Comparison of ENCODE assay signal across 1 cellular context in the genomic region with DNA sequence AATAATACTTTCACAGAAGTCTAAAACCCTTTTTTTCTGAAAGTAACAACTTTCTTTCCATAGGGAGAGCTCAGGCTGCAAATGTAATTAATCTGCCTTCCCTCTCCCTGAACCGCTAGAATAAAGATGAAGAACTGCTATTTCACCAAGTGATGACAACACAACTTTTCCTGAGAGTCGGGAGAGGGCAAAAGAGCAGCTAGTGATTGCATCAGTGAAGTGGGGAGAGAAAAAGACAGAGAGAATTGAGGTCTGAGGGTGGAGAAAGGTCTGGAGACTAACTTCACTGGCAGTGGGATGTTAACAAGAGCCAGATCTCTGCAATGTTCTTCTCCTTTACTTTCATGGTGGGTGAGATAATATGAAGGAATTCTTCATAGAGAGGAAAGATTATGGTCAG.
TF ChIP-seq lines count a peak whose summit lies in the region.

No MANE protein-coding gene starts in this region.

TF ChIP-seq in SK-N-SH treated with all-trans-retinoic acid at 6 μM for 48 hours, 23 proteins besides CTCF, POLR2A, EP300 and RAD21 (continued from another document):
- TF ChIP-seq, protein P1, sequence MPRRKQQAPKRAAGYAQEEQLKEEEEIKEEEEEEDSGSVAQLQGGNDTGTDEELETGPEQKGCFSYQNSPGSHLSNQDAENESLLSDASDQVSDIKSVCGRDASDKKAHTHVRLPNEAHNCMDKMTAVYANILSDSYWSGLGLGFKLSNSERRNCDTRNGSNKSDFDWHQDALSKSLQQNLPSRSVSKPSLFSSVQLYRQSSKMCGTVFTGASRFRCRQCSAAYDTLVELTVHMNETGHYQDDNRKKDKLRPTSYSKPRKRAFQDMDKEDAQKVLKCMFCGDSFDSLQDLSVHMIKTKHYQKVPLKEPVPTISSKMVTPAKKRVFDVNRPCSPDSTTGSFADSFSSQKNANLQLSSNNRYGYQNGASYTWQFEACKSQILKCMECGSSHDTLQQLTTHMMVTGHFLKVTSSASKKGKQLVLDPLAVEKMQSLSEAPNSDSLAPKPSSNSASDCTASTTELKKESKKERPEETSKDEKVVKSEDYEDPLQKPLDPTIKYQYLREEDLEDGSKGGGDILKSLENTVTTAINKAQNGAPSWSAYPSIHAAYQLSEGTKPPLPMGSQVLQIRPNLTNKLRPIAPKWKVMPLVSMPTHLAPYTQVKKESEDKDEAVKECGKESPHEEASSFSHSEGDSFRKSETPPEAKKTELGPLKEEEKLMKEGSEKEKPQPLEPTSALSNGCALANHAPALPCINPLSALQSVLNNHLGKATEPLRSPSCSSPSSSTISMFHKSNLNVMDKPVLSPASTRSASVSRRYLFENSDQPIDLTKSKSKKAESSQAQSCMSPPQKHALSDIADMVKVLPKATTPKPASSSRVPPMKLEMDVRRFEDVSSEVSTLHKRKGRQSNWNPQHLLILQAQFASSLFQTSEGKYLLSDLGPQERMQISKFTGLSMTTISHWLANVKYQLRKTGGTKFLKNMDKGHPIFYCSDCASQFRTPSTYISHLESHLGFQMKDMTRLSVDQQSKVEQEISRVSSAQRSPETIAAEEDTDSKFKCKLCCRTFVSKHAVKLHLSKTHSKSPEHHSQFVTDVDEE (CRISPR knock-in tag; IDR thresholded peaks at IDR 0.05), result no peak
